19 cellular contexts compared by ENCODE assay signal in the genomic region with DNA sequence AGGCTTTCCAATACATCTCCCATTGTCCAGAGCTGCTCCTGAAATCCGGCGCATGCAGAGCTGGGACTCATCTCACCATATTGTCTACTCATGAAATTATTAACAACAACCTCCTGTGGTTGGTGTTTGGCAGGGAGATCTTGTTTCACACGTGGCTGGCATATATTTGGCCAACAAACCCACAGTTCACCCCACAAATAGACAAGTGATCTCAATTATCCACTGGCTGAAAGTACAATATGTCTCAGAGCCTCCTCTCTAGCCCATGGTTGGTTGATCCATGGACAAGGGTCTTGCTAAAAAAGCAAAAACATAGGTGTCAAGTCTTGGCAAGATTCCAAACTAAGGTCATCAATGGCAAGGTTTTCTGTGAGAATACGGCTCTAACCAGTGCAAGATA.
A peak's percentile ranks its signal among the peaks of the same experiment; 100 is the strongest.
DNase-seq lines count a peak whose midpoint lies in the region; ATAC-seq and TF ChIP-seq lines count a peak whose summit lies in the region.
"Had no signal": no experiment of that assay in that cellular context is flagged by ENCODE, and none has a peak within 500 bp of the region (broad histone marks: within the 10 kb centered on the region; RNA-seq: fewer than 3 reads in every experiment).

No MANE protein-coding gene starts in this region.

- no peaks in the 10 kb centered on the region for H3K27me3 Mint-ChIP-seq in activated CD4-positive, alpha-beta T cell treated with anti-CD3 and anti-CD28 coated beads, Interleukin-2, amount 10 ng/mL, durations not matched to agents 24 days and 14 days
- no peaks in the 10 kb centered on the region for H3K27me3 Mint-ChIP-seq in activated CD4-positive, alpha-beta T cell treated with anti-CD3 and anti-CD28 coated beads for 36 hours
- H3K27me3 Mint-ChIP-seq in central memory CD8-positive, alpha-beta T cell: no peaks in the 10 kb centered on the region
- H3K27me3 Mint-ChIP-seq: CD4-positive, alpha-beta memory T cell had no signal

- POLR2A ChIA-PET in activated CD4-positive, alpha-beta T cell treated with anti-CD3 and anti-CD28 coated beads for 36 hours (lab: Charles Lee): no interaction called here

- ATAC-seq in activated CD4-positive, alpha-beta T cell treated with anti-CD3 and anti-CD28 coated beads for 36 hours: no peak
- ATAC-seq in central memory CD8-positive, alpha-beta T cell (replicated peaks; ENCODE audit: extremely low read depth, poor library complexity, severe bottlenecking): no peak
- no peak for ATAC-seq in GM18909 (IDR thresholded peaks at IDR 0.05; ENCODE audit: poor library complexity, unreplicated experiment)
- no peak for ATAC-seq in SK-N-SH treated with all-trans-retinoic acid at 6 μM for 48 hours
- ATAC-seq: A549, GM23338, HCT116 had no signal

- no peak overlapping the region for H3K27ac Mint-ChIP-seq in activated CD4-positive, alpha-beta T cell treated with anti-CD3 and anti-CD28 coated beads, Interleukin-2, amount 10 ng/mL, durations not matched to agents 24 days and 14 days
- no peak overlapping the region for H3K27ac Mint-ChIP-seq in activated CD4-positive, alpha-beta T cell treated with anti-CD3 and anti-CD28 coated beads for 36 hours
- peak overlapping the region; percentile 68 for H3K27ac Mint-ChIP-seq in central memory CD8-positive, alpha-beta T cell (ENCODE audit: low read depth)
- H3K27ac Mint-ChIP-seq: CD14-positive monocyte; CD4-positive, alpha-beta memory T cell; GM23338; HFFc6 had no signal

- no peaks in the 10 kb centered on the region for H3K36me3 Mint-ChIP-seq in activated CD4-positive, alpha-beta T cell treated with anti-CD3 and anti-CD28 coated beads, Interleukin-2, amount 10 ng/mL, durations not matched to agents 24 days and 14 days (ENCODE audit: low read depth)
- no peaks in the 10 kb centered on the region for H3K36me3 Mint-ChIP-seq in activated CD4-positive, alpha-beta T cell treated with anti-CD3 and anti-CD28 coated beads for 36 hours (ENCODE audit: low read depth)
- H3K36me3 Mint-ChIP-seq in central memory CD8-positive, alpha-beta T cell (ENCODE audit: insufficient read depth): no peaks in the 10 kb centered on the region
- H3K36me3 Mint-ChIP-seq: CD14-positive monocyte; CD4-positive, alpha-beta memory T cell had no signal

- no peak overlapping the region for H3K4me3 ChIP-seq in coronary artery
- H3K4me3 ChIP-seq: A549, BLaER1, GM23338 had no signal

- H3K9me3 Mint-ChIP-seq in activated CD4-positive, alpha-beta T cell treated with anti-CD3 and anti-CD28 coated beads, Interleukin-2, amount 10 ng/mL, durations not matched to agents 24 days and 14 days: no peaks in the 10 kb centered on the region
- H3K9me3 Mint-ChIP-seq in activated CD4-positive, alpha-beta T cell treated with anti-CD3 and anti-CD28 coated beads for 36 hours (ENCODE audit: low read depth): no peaks in the 10 kb centered on the region
- no peaks in the 10 kb centered on the region for H3K9me3 Mint-ChIP-seq in central memory CD8-positive, alpha-beta T cell
- H3K9me3 Mint-ChIP-seq: CD14-positive monocyte, GM23338, HFFc6 had no signal

- intact Hi-C loops in activated CD4-positive, alpha-beta T cell treated with anti-CD3 and anti-CD28 coated beads, Interleukin-2, amount 10 ng/mL, durations not matched to agents 24 days and 14 days (cut with micrococcal nuclease): no loop called here
- intact Hi-C loops in activated CD4-positive, alpha-beta T cell treated with anti-CD3 and anti-CD28 coated beads for 36 hours (cut with DNase I, micrococcal nuclease): loop anchor here (2.0 kb wide), 2 partner anchors 26 to 32 kb away; no protein-coding TSS in a partner anchor

- H3K4me1 Mint-ChIP-seq in activated CD4-positive, alpha-beta T cell treated with anti-CD3 and anti-CD28 coated beads, Interleukin-2, amount 10 ng/mL, durations not matched to agents 24 days and 14 days: peaks cover 11% of the 10 kb centered on the region
- peaks cover 29% of the 10 kb centered on the region for H3K4me1 Mint-ChIP-seq in activated CD4-positive, alpha-beta T cell treated with anti-CD3 and anti-CD28 coated beads for 36 hours
- peaks cover 42% of the 10 kb centered on the region for H3K4me1 Mint-ChIP-seq in central memory CD8-positive, alpha-beta T cell
- H3K4me1 Mint-ChIP-seq: GM23338 had no signal

- no peak overlapping the region for H3K27ac ChIP-seq in coronary artery
- H3K27ac ChIP-seq: 22Rv1, A549, BLaER1 had no signal

- no peak for TF ChIP-seq CTCF in coronary artery (IDR thresholded peaks at IDR 0.05)

- CTCF ChIA-PET in activated CD4-positive, alpha-beta T cell treated with anti-CD3 and anti-CD28 coated beads for 36 hours (lab: Charles Lee): no interaction called here

- no peak overlapping the region for H3K4me3 Mint-ChIP-seq in activated CD4-positive, alpha-beta T cell treated with anti-CD3 and anti-CD28 coated beads, Interleukin-2, amount 10 ng/mL, durations not matched to agents 24 days and 14 days
- H3K4me3 Mint-ChIP-seq in activated CD4-positive, alpha-beta T cell treated with anti-CD3 and anti-CD28 coated beads for 36 hours: no peak overlapping the region
- peak overlapping the region; percentile 11 for H3K4me3 Mint-ChIP-seq in central memory CD8-positive, alpha-beta T cell
- H3K4me3 Mint-ChIP-seq: CD14-positive monocyte; CD4-positive, alpha-beta memory T cell; GM23338; HFFc6 had no signal

- peak; percentile 49 for DNase-seq in activated CD4-positive, alpha-beta T cell treated with anti-CD3 and anti-CD28 coated beads, Interleukin-2, amount 10 ng/mL, durations not matched to agents 24 days and 14 days
- DNase-seq in activated CD4-positive, alpha-beta T cell treated with anti-CD3 and anti-CD28 coated beads for 36 hours: no peak
- DNase-seq in central memory CD8-positive, alpha-beta T cell (ENCODE audit: low spot score in 2 of 2): no peak
- DNase-seq in myocyte (ENCODE audit: low read depth): peak; percentile 84
- DNase-seq in renal cortical epithelial cell (ENCODE audit: low read depth): peak; percentile 19
- DNase-seq in coronary artery (ENCODE audit: low spot score): no peak
- DNase-seq: CD4-positive, alpha-beta memory T cell; DMS153; DMS79; GDM1; HFFc6 had no signal

TF ChIP-seq in SK-N-SH treated with all-trans-retinoic acid at 6 μM for 48 hours, 23 proteins besides CTCF, POLR2A, EP300 and RAD21 (continues in another document):
- TF ChIP-seq RARB (CRISPR knock-in tag; IDR thresholded peaks at IDR 0.05): no peak
- no peak for TF ChIP-seq ZNF565 (CRISPR knock-in tag; conservative IDR thresholded peaks at IDR 0.05; ENCODE audit: low read depth)
- no peak for TF ChIP-seq SNAI2 (CRISPR knock-in tag; IDR thresholded peaks at IDR 0.05)
- no peak for TF ChIP-seq TOX (CRISPR knock-in tag; IDR thresholded peaks at IDR 0.05; ENCODE audit: borderline replicate concordance)
- TF ChIP-seq GLIS3 (CRISPR knock-in tag; IDR thresholded peaks at IDR 0.05): no peak
- TF ChIP-seq, protein P1, sequence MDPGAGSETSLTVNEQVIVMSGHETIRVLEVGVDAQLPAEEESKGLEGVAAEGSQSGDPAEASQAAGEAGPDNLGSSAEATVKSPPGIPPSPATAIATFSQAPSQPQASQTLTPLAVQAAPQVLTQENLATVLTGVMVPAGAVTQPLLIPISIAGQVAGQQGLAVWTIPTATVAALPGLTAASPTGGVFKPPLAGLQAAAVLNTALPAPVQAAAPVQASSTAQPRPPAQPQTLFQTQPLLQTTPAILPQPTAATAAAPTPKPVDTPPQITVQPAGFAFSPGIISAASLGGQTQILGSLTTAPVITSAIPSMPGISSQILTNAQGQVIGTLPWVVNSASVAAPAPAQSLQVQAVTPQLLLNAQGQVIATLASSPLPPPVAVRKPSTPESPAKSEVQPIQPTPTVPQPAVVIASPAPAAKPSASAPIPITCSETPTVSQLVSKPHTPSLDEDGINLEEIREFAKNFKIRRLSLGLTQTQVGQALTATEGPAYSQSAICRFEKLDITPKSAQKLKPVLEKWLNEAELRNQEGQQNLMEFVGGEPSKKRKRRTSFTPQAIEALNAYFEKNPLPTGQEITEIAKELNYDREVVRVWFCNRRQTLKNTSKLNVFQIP (CRISPR knock-in tag; IDR thresholded peaks at IDR 0.05; ENCODE audit: borderline replicate concordance, low read depth): no peak
- TF ChIP-seq ZNF8 (CRISPR knock-in tag; IDR thresholded peaks at IDR 0.05): no peak
- no peak for TF ChIP-seq BACH2 (CRISPR knock-in tag; IDR thresholded peaks at IDR 0.05; ENCODE audit: borderline replicate concordance)
- TF ChIP-seq ISL1 (CRISPR knock-in tag; IDR thresholded peaks at IDR 0.05): no peak
- TF ChIP-seq PATZ1 (CRISPR knock-in tag; IDR thresholded peaks at IDR 0.05; ENCODE audit: borderline replicate concordance): no peak
- TF ChIP-seq ZNF70 (CRISPR knock-in tag; IDR thresholded peaks at IDR 0.05): no peak
- no peak for TF ChIP-seq TCF4 (CRISPR knock-in tag; IDR thresholded peaks at IDR 0.05; ENCODE audit: borderline replicate concordance)
- TF ChIP-seq, protein P2, sequence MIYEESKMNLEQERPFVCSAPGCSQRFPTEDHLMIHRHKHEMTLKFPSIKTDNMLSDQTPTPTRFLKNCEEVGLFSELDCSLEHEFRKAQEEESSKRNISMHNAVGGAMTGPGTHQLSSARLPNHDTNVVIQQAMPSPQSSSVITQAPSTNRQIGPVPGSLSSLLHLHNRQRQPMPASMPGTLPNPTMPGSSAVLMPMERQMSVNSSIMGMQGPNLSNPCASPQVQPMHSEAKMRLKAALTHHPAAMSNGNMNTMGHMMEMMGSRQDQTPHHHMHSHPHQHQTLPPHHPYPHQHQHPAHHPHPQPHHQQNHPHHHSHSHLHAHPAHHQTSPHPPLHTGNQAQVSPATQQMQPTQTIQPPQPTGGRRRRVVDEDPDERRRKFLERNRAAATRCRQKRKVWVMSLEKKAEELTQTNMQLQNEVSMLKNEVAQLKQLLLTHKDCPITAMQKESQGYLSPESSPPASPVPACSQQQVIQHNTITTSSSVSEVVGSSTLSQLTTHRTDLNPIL (CRISPR knock-in tag; IDR thresholded peaks at IDR 0.05; ENCODE audit: low read depth): no peak
- no peak for TF ChIP-seq ZFP3 (CRISPR knock-in tag; IDR thresholded peaks at IDR 0.05)
- TF ChIP-seq OSR1 (CRISPR knock-in tag; IDR thresholded peaks at IDR 0.05): no peak

Comparison
In these comparisons a context has a peak if more than half of its experiments do, and no peak if none do; other contexts are left out.
1. DNase-seq: peak in activated CD4-positive, alpha-beta T cell treated with anti-CD3 and anti-CD28 coated beads, Interleukin-2, amount 10 ng/mL, durations not matched to agents 24 days and 14 days (single experiment), myocyte (single experiment) and renal cortical epithelial cell (single experiment); none in activated CD4-positive, alpha-beta T cell treated with anti-CD3 and anti-CD28 coated beads for 36 hours (single experiment), central memory CD8-positive, alpha-beta T cell (0 of 2) and coronary artery (single experiment).